8 cellular contexts compared by ENCODE assay signal in the genomic region with DNA sequence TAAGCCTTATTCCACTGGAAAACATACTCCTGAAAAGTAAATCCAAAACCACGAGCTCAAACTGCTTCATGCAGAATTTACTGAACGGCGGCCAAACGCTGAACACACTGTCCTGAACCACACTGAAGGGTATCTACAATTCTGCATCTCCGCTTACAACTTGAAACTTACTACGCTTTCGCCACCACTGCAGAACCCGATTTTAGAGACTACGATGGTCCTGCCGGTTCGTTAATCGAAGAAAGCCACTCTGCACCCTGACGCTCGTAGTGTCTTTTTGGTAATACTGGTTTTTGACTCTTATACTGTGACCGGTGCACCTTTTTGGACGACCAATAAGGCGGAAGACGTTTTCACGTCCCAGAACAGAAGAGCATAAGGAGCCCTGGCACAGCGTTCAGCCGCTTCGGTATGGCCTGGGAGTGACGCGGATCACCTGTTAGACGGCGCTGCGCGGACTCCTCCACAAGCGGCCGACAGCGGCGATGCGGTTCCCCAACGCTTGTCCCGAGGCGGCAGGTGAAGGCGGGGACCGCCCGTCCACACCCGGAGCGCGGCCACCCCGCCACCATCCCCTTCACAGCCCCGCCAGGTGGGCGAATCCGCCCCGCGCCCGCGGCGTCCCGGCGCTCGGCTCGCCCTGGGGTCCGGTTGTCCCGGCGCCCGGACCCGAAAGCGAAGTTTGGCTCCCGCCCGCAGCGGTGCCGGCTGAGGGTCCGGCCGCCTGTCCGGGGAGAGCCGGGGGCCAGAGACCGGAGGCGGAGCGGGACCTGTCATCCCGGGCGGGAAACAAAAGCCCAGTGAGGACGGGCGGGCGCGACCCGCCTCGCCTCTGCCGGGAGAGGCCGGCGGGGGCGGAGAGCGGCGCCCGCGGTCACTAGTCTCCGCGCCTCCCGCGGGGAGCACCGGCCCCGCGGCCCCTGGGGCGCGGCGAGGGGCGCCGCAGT. TPM values are rescaled to one million over a fixed set of nuclear protein-coding genes. Genes with fewer than 3 reads are reported as not detected.
DNase-seq lines count a peak whose midpoint lies in the region; ATAC-seq and TF ChIP-seq lines count a peak whose summit lies in the region.

No MANE protein-coding gene starts in this region.

- peak overlapping the region; percentile 27 for H3K4me3 ChIP-seq in AG09309 (ENCODE audit: control insufficient read depth, low read depth, low read length)
- H3K4me3 ChIP-seq in subcutaneous abdominal adipose tissue (ENCODE audit: low read depth in 1 of 5, low read length in 5 of 5), result peak overlapping the region; percentile 68 to 98 (median 96)

- no peaks in the 10 kb centered on the region for H3K9me3 Mint-ChIP-seq in natural killer cell treated with Interleukin-12 subunit alpha and Interleukin-12 subunit beta and Interleukin-15 and Interleukin-18, amount 100 ng/mL, for 72 hours

- peak overlapping the region; percentile 93 for H3K4me3 Mint-ChIP-seq in natural killer cell treated with Interleukin-12 subunit alpha and Interleukin-12 subunit beta and Interleukin-15 and Interleukin-18, amount 100 ng/mL, for 72 hours

- H3K27me3 ChIP-seq in subcutaneous abdominal adipose tissue (ENCODE audit: control insufficient read depth in 5 of 5, insufficient read depth in 4 of 5, low read length in 5 of 5), result no peaks in the 10 kb centered on the region

- peak overlapping the region; percentile 56 for H3K27ac ChIP-seq in subcutaneous abdominal adipose tissue (ENCODE audit: low read depth, low read length)

- no peak for DNase-seq in AG09309 (ENCODE audit: low read depth)
- DNase-seq in NOMO-1 treated with dmso at 0.1 percent for 144 hours (lab: John Stamatoyannopoulos, UW; ENCODE audit: unreplicated experiment), result peak; percentile 32
- DNase-seq in activated T-cell treated with anti-CD3 and anti-CD28 coated beads, Interleukin-2, amount 50 U/mL, for 48 hours, result peak; percentile 70 to 79
- DNase-seq in fibroblast of peridontal ligament (ENCODE audit: extremely low read depth), result peak; percentile 49
- DNase-seq in natural killer cell treated with Interleukin-12 subunit alpha and Interleukin-12 subunit beta and Interleukin-15 and Interleukin-18, amount 100 ng/mL, for 72 hours (ENCODE audit: low spot score), result no peak

- no peak for TF ChIP-seq CTCF in AG09309 (IDR thresholded peaks at IDR 0.05; ENCODE audit: control insufficient read depth, insufficient read depth, low read depth, low read length, missing control alignments)

- H3K9me3 ChIP-seq in subcutaneous abdominal adipose tissue (ENCODE audit: control insufficient read depth in 5 of 5, low read length in 5 of 5), result no peaks in the 10 kb centered on the region

- H3K4me1 ChIP-seq in subcutaneous abdominal adipose tissue (ENCODE audit: control insufficient read depth in 5 of 5, insufficient read depth in 5 of 5, low read length in 5 of 5), result peaks cover 2 to 35% (median 21%) of the 10 kb centered on the region in 5 donors

- peak; percentile 45 for ATAC-seq in GM18909 (IDR thresholded peaks at IDR 0.05; ENCODE audit: poor library complexity, unreplicated experiment)
- peak; percentile 34 for ATAC-seq in HG03108 (IDR thresholded peaks at IDR 0.05; ENCODE audit: unreplicated experiment)
- peak; percentile 34 to 47 for ATAC-seq in natural killer cell treated with Interleukin-12 subunit alpha and Interleukin-12 subunit beta and Interleukin-15 and Interleukin-18, amount 100 ng/mL, for 72 hours

- H3K27ac Mint-ChIP-seq in natural killer cell treated with Interleukin-12 subunit alpha and Interleukin-12 subunit beta and Interleukin-15 and Interleukin-18, amount 100 ng/mL, for 72 hours, result peak overlapping the region; percentile 58 to 86

- peak overlapping the region; percentile 39 to 92 (median 86) for H3K9ac ChIP-seq in subcutaneous abdominal adipose tissue (ENCODE audit: low read length in 5 of 5)

- H3K27me3 Mint-ChIP-seq in natural killer cell treated with Interleukin-12 subunit alpha and Interleukin-12 subunit beta and Interleukin-15 and Interleukin-18, amount 100 ng/mL, for 72 hours, result no peaks in the 10 kb centered on the region

- H3K4me1 Mint-ChIP-seq in natural killer cell treated with Interleukin-12 subunit alpha and Interleukin-12 subunit beta and Interleukin-15 and Interleukin-18, amount 100 ng/mL, for 72 hours (ENCODE audit: low read depth in 2 of 2), result peaks cover 11 to 16% of the 10 kb centered on the region in 2 donors

- H3K36me3 Mint-ChIP-seq in natural killer cell treated with Interleukin-12 subunit alpha and Interleukin-12 subunit beta and Interleukin-15 and Interleukin-18, amount 100 ng/mL, for 72 hours, result no peaks in the 10 kb centered on the region

- peaks cover 0 to 4% (median 0%) of the 10 kb centered on the region in 5 donors for H3K36me3 ChIP-seq in subcutaneous abdominal adipose tissue (ENCODE audit: control insufficient read depth in 5 of 5, insufficient read depth in 5 of 5, low read length in 5 of 5)

RNA-seq across cellular contexts. Expression of gene FKBP5, which starts 0.8 kb away (rescaled TPM):
- 10 to 100 TPM; 14.1 to 32.5 TPM for total RNA-seq in natural killer cell treated with Interleukin-12 subunit alpha and Interleukin-12 subunit beta and Interleukin-15 and Interleukin-18, amount 100 ng/mL, for 72 hours

RNA-seq across cellular contexts. Expression of gene ARMC12, which starts 48.9 kb away (rescaled TPM):
- not detected for total RNA-seq in natural killer cell treated with Interleukin-12 subunit alpha and Interleukin-12 subunit beta and Interleukin-15 and Interleukin-18, amount 100 ng/mL, for 72 hours

Comparison
In these comparisons a context has a peak if more than half of its experiments do, and no peak if none do; other contexts are left out.
1. DNase-seq: peak in NOMO-1 treated with dmso at 0.1 percent for 144 hours (single experiment), activated T-cell treated with anti-CD3 and anti-CD28 coated beads, Interleukin-2, amount 50 U/mL, for 48 hours (2 of 2) and fibroblast of peridontal ligament (single experiment); none in AG09309 (single experiment) and natural killer cell treated with Interleukin-12 subunit alpha and Interleukin-12 subunit beta and Interleukin-15 and Interleukin-18, amount 100 ng/mL, for 72 hours (single experiment).
2. Peak in every context shown above with its lines, with median percentiles within 50 percentile points of each other: ATAC-seq.